Comparison of ENCODE assay signal across 8 cellular contexts in the genomic region with DNA sequence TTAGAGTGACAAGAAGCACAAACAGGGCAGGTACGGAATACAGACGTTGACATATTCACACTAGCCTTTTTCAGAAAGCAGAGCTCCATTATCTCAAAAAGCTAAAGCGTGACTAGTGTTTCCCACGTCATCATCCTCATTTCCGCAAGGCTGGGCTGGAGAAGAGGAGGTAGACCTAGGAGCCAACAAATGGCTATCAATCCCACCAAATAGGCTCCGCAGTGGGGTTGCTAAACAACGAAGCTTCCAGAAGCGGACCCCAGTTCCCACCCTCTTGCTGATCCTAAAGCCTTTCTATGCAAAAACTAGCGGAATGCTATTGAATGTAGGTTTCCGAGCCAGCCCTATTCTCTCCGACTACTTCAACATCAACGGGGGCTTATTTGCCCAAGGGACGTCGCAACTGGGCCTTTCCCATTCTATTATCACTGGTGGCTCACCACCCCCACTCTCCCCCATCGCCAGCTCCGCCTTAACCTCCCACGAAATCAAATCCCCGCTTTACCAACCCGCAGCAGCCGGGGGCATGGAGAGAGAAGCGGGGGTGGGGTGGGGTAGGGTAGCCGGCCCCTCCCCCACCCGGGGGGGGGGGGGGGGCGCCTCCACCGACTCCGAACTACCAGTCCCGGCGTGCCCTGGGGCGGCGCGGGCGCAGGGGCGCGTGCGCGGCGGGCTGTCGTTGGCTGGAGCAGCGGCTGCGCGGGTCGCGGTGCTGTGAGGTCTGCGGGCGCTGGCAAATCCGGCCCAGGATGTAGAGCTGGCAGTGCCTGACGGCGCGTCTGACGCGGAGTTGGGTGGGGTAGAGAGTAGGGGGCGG. TPM values are rescaled to one million over a fixed set of nuclear protein-coding genes. Genes with fewer than 3 reads are reported as not detected.
DNase-seq lines count a peak whose midpoint lies in the region; ATAC-seq and TF ChIP-seq lines count a peak whose summit lies in the region.

A gene with protein sequence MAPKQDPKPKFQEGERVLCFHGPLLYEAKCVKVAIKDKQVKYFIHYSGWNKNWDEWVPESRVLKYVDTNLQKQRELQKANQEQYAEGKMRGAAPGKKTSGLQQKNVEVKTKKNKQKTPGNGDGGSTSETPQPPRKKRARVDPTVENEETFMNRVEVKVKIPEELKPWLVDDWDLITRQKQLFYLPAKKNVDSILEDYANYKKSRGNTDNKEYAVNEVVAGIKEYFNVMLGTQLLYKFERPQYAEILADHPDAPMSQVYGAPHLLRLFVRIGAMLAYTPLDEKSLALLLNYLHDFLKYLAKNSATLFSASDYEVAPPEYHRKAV (plus strand): TSS at position 736 of the 817 bp plus-strand sequence. CDS start 128 bp downstream, outside the sequence.

- peak within 1 kb of the TSS; percentile 100 for H3K4me3 ChIP-seq in BJ (ENCODE audit: low read depth, low read length)

- H3K36me3 ChIP-seq in BJ (ENCODE audit: control insufficient read depth, insufficient read depth, low read length): no peaks in the 10 kb centered on the region

- DNase-seq in BJ (ENCODE audit: low read depth): peak; percentile 79
- DNase-seq in NCI-H774 (lab: John Stamatoyannopoulos, UW): peak; percentile 95
- peak; percentile 91 to 93 for DNase-seq in activated CD4-positive, alpha-beta T cell treated with anti-CD3 and anti-CD28 coated beads, Interleukin-2, amount 50 U/mL, for 4 hours
- peak; percentile 93 for DNase-seq in dedifferentiated amniotic fluid mesenchymal stem cell (ENCODE audit: extremely low spot score)
- peak; percentile 98 for DNase-seq in left lobe of liver (ENCODE audit: low spot score)
- peak; percentile 96 for DNase-seq in stimulated activated CD4-positive, alpha-beta T cell treated with anti-CD3 and anti-CD28 coated beads, Interleukin-1b, Interleukin-23, amount 100 ng/mL, for 48 hours

- no peak for TF ChIP-seq CTCF in BJ (IDR thresholded peaks at IDR 0.05; ENCODE audit: insufficient read depth, low read depth, low read length)

- POLR2A ChIA-PET in BJ (lab: Charles Lee): interaction anchor here (0.5 to 0.7 kb wide), 2 partner anchors 49 to 146 kb away, joined by 3 read pairs; no protein-coding TSS in a partner anchor

- CTCF ChIA-PET in BJ (lab: Yijun Ruan, JAX): interaction anchor here (0.7 to 3.3 kb wide), 4 partner anchors 9 to 105 kb away, joined by 3 to 20 read pairs (median 3); no protein-coding TSS in a partner anchor

- H3K27me3 ChIP-seq in BJ (ENCODE audit: control insufficient read depth, insufficient read depth, low read length): no peaks in the 10 kb centered on the region

- ATAC-seq in GM19452 (IDR thresholded peaks at IDR 0.05; ENCODE audit: unreplicated experiment) (peak; percentile 79), HG03575 (IDR thresholded peaks at IDR 0.05; ENCODE audit: extremely low read depth, insufficient number of reproducible peaks, low FRiP score, unreplicated experiment) (peak; percentile 55), left lobe of liver (peak; percentile 93)

RNA-seq across cellular contexts. Expression of the gene that starts here (rescaled TPM):
- polyA plus RNA-seq in BJ (2011; rRNA removed): 199 and 373 TPM in 2 replicates
- 57.2 and 57.7 TPM in 2 replicates for polyA minus RNA-seq in BJ (2011; rRNA and poly(A)+ RNA removed)
- total RNA-seq in left lobe of liver: 96.5 TPM

Comparison
In these comparisons a context has a peak if more than half of its experiments do, and no peak if none do; other contexts are left out.
1. Peak in every context shown above with its lines: DNase-seq, ATAC-seq and H3K4me3 ChIP-seq.